In the genomic region with DNA sequence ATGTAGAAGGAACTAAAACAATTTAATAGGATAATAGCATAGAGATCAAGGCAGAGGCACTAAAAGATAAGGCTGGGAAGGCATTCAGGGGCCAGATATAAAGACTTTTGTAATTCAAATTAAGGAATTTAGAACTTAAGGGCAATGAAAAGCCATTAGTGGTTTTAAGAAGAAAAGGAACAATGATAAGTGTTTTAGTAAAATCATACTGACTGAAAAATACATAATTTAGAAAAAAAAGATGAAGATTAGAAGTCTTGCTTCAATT, we compare ENCODE assay signal across 1 cellular context.
TF ChIP-seq lines count a peak whose summit lies in the region.

No MANE protein-coding gene starts in this region.

TF ChIP-seq in WTC11, 78 proteins besides CTCF, POLR2A, EP300 and RAD21 (continued from another document):
- TF ChIP-seq FOXK1 (CRISPR knock-in tag; IDR thresholded peaks at IDR 0.05) (no peak), GABPB1 (CRISPR knock-in tag; IDR thresholded peaks at IDR 0.05) (no peak), ZNF317 (CRISPR knock-in tag; IDR thresholded peaks at IDR 0.05; ENCODE audit: borderline replicate concordance, low read depth) (no peak), SOX15 (CRISPR knock-in tag; IDR thresholded peaks at IDR 0.05) (no peak), ZNF121 (CRISPR knock-in tag; IDR thresholded peaks at IDR 0.05) (no peak), FOXJ3 (CRISPR knock-in tag; IDR thresholded peaks at IDR 0.05; ENCODE audit: borderline replicate concordance) (no peak), OVOL2 (CRISPR knock-in tag; IDR thresholded peaks at IDR 0.05; ENCODE audit: borderline replicate concordance) (no peak), GRHL2 (CRISPR knock-in tag; IDR thresholded peaks at IDR 0.05; ENCODE audit: insufficient replicate concordance, severe bottlenecking) (no peak)
